ENCODE assay signal across 27 cellular contexts in genomic region chr6:48311301-48311700, GRCh38.
"Had no signal": no experiment of that assay in that cellular context is flagged by ENCODE, and none has a peak within 500 bp of the region (broad histone marks: within the 10 kb centered on the region; RNA-seq: fewer than 3 reads in every experiment).

No MANE protein-coding gene starts in this region.

- DNase-seq: naive thymus-derived CD8-positive, alpha-beta T cell; nephron progenitor cell; nucleus accumbens; pancreas; retina; spleen; stimulated activated CD4-positive, alpha-beta T cell treated with anti-CD3 and anti-CD28 coated beads, Interleukin-12 subunit alpha, Interleukin-12 subunit beta, amount 100 ng/mL, for 4 hours; stimulated activated CD4-positive, alpha-beta T cell treated with anti-CD3 and anti-CD28 coated beads, Interleukin-1b, Interleukin-23, amount 100 ng/mL, for 48 hours; stimulated activated CD4-positive, alpha-beta T cell treated with anti-CD3 and anti-CD28 coated beads, Interleukin-4, amount 100 ng/mL, for 24 hours; stimulated activated naive B cell treated with anti-CD40 and anti-IgM and Interleukin-4, amounts not matched to agents 10 μg/mL and 1 μg/mL and 100 μg/mL, for 72 hours; stimulated activated naive CD4-positive, alpha-beta T cell treated with Interleukin-2 at 50 U/mL for 16 hours; stomach; thyroid gland; trophoblast cell; upper lobe of left lung had no signal

- ATAC-seq: naive thymus-derived CD8-positive, alpha-beta T cell; natural killer cell treated with Interleukin-12 subunit alpha and Interleukin-12 subunit beta and Interleukin-15 and Interleukin-18, amount 100 ng/mL, for 72 hours; pancreas; sciatic nerve; stimulated activated effector memory CD8-positive, alpha-beta T cell treated with anti-CD3 and anti-CD28 coated beads, Interleukin-12 subunit alpha, Interleukin-12 subunit beta, amount 100 ng/mL, for 72 hours; stimulated activated naive B cell treated with anti-CD40 and anti-IgM and Interleukin-4, amounts not matched to agents 10 μg/mL and 1 μg/mL and 100 μg/mL, for 72 hours had no signal

- H3K27ac ChIP-seq: neutrophil, pancreas, prostate gland, right atrium auricular region, skin epidermis, spleen, stomach, thoracic aorta, thyroid gland, tibial nerve, upper lobe of left lung, vagina had no signal

- H3K36me3 ChIP-seq: neutrophil, pancreas, prostate gland, right atrium auricular region, spleen, stomach, thoracic aorta, thyroid gland, tibial nerve, upper lobe of left lung, vagina had no signal

- H3K4me2 ChIP-seq: smooth muscle cell had no signal

- H3K9me3 ChIP-seq: neutrophil, pancreas, prostate gland, right atrium auricular region, stomach, thoracic aorta, thyroid gland, tibial nerve, upper lobe of left lung, vagina had no signal

- H3K4me3 ChIP-seq: pancreas, prostate gland, right atrium auricular region, skin epidermis, smooth muscle cell, spleen, stomach, thoracic aorta, thyroid gland, tibial nerve, upper lobe of left lung, vagina had no signal

- FAIRE-seq: pancreas, urothelium cell line had no signal

- H3K4me1 ChIP-seq: pancreas, prostate gland, right atrium auricular region, spleen, stomach, thyroid gland, tibial nerve, upper lobe of left lung, vagina had no signal

- H3K27me3 ChIP-seq: neutrophil, pancreas, right atrium auricular region, spleen, stomach, thyroid gland, tibial nerve, upper lobe of left lung, vagina had no signal
